2 cellular contexts compared by ENCODE assay signal in the genomic region with DNA sequence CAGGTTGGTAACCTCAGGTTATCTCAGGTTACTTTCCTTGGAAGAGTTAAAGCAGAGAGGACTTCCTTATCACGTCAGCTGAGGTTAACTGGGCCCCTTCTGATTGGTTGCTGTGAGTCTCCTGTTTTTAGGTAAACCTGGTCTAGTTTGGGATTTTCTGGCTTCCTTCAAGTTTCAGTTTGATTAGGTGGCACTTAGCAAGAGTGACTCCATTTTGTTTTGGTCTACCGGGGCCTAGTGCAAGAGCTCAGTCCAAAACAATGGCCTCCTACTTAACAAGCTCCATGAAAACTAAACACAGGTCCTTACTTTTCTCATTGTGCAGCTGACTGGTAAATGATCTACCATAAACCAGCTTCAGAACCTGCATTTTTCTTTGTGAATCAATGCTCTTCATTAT.
A peak's percentile ranks its signal among the peaks of the same experiment; 100 is the strongest.
TF ChIP-seq lines count a peak whose summit lies in the region.

No MANE protein-coding gene starts in this region.

TF ChIP-seq in WTC11, 78 proteins besides CTCF, POLR2A, EP300 and RAD21:
- TF ChIP-seq, protein P1, sequence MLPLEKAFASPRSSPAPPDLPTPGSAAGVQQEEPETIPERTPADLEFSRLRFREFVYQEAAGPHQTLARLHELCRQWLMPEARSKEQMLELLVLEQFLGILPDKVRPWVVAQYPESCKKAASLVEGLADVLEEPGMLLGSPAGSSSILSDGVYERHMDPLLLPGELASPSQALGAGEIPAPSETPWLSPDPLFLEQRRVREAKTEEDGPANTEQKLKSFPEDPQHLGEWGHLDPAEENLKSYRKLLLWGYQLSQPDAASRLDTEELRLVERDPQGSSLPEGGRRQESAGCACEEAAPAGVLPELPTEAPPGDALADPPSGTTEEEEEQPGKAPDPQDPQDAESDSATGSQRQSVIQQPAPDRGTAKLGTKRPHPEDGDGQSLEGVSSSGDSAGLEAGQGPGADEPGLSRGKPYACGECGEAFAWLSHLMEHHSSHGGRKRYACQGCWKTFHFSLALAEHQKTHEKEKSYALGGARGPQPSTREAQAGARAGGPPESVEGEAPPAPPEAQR (CRISPR knock-in tag; IDR thresholded peaks at IDR 0.05): 0 out of 2 replicates have a peak, but pooled peaks have one; percentile 38
- TF ChIP-seq KAT7 (CRISPR knock-in tag; IDR thresholded peaks at IDR 0.05; ENCODE audit: borderline replicate concordance): no peak

TF ChIP-seq in K562, 482 proteins besides CTCF, POLR2A, EP300 and RAD21 (continued from another document):
- no peak for TF ChIP-seq SMAD2 (IDR thresholded peaks at IDR 0.05; ENCODE audit: low read depth, low read length)
- TF ChIP-seq NRF1 (conservative IDR thresholded peaks at IDR 0.05 in 1 of 2, IDR thresholded peaks at IDR 0.05 in 1 of 2): no peak
- TF ChIP-seq TGIF2 (CRISPR knock-in tag; IDR thresholded peaks at IDR 0.05): no peak
- TF ChIP-seq NR1H2 (CRISPR knock-in tag; IDR thresholded peaks at IDR 0.05): no peak
- no peak for TF ChIP-seq LARP7 (IDR thresholded peaks at IDR 0.05)
- no peak for TF ChIP-seq ZNF224 (CRISPR knock-in tag; IDR thresholded peaks at IDR 0.05)
- TF ChIP-seq, protein P2, sequence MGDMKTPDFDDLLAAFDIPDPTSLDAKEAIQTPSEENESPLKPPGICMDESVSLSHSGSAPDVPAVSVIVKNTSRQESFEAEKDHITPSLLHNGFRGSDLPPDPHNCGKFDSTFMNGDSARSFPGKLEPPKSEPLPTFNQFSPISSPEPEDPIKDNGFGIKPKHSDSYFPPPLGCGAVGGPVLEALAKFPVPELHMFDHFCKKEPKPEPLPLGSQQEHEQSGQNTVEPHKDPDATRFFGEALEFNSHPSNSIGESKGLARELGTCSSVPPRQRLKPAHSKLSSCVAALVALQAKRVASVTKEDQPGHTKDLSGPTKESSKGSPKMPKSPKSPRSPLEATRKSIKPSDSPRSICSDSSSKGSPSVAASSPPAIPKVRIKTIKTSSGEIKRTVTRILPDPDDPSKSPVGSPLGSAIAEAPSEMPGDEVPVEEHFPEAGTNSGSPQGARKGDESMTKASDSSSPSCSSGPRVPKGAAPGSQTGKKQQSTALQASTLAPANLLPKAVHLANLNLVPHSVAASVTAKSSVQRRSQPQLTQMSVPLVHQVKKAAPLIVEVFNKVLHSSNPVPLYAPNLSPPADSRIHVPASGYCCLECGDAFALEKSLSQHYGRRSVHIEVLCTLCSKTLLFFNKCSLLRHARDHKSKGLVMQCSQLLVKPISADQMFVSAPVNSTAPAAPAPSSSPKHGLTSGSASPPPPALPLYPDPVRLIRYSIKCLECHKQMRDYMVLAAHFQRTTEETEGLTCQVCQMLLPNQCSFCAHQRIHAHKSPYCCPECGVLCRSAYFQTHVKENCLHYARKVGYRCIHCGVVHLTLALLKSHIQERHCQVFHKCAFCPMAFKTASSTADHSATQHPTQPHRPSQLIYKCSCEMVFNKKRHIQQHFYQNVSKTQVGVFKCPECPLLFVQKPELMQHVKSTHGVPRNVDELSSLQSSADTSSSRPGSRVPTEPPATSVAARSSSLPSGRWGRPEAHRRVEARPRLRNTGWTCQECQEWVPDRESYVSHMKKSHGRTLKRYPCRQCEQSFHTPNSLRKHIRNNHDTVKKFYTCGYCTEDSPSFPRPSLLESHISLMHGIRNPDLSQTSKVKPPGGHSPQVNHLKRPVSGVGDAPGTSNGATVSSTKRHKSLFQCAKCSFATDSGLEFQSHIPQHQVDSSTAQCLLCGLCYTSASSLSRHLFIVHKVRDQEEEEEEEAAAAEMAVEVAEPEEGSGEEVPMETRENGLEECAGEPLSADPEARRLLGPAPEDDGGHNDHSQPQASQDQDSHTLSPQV (IDR thresholded peaks at IDR 0.05): peak; percentile 79
- TF ChIP-seq, protein P3, sequence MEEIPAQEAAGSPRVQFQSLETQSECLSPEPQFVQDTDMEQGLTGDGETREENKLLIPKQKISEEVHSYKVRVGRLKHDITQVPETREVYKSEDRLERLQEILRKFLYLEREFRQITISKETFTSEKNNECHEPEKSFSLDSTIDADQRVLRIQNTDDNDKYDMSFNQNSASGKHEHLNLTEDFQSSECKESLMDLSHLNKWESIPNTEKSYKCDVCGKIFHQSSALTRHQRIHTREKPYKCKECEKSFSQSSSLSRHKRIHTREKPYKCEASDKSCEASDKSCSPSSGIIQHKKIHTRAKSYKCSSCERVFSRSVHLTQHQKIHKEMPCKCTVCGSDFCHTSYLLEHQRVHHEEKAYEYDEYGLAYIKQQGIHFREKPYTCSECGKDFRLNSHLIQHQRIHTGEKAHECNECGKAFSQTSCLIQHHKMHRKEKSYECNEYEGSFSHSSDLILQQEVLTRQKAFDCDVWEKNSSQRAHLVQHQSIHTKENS (CRISPR knock-in tag; IDR thresholded peaks at IDR 0.05): no peak
- TF ChIP-seq ZSCAN32 (CRISPR knock-in tag; IDR thresholded peaks at IDR 0.05): no peak
